ENCODE assay signal across 17 cellular contexts in the genomic region with DNA sequence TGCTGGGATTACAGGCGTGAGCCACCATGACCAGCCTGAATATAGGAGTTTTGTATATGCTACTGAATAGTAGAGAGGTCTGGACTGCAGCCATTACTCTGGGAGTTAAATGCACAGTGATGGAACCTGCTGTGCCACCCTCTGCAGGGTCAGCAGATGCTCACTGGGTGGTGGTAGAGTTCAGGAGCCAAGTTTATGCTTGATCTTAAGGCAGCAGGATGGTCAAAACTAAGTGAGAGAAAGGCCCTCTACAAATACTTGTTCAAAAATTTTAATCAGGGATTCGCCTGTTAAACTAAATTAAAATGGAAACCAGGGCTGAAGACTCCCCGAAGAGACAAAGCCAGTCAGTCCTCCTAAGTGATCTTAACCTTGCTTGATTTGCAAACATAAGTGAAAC. TPM values are rescaled to one million over a fixed set of nuclear protein-coding genes. Genes with fewer than 3 reads are reported as not detected.
DNase-seq lines count a peak whose midpoint lies in the region; ATAC-seq, FAIRE-seq and TF ChIP-seq lines count a peak whose summit lies in the region.
"Had no signal": no experiment of that assay in that cellular context is flagged by ENCODE, and none has a peak within 500 bp of the region (broad histone marks: within the 10 kb centered on the region; RNA-seq: fewer than 3 reads in every experiment).

No MANE protein-coding gene starts in this region.

- no peaks in the 10 kb centered on the region for H3K9me3 ChIP-seq in Loucy (ENCODE audit: insufficient read depth, low read depth, low read length)
- H3K9me3 ChIP-seq in stomach = no peaks in the 10 kb centered on the region
- no peaks in the 10 kb centered on the region for H3K9me3 ChIP-seq in PC-9 (ENCODE audit: insufficient read depth, low read depth)
- H3K9me3 ChIP-seq: adrenal gland, heart right ventricle, tibial nerve had no signal

- no peaks in the 10 kb centered on the region for H3K9me2 ChIP-seq in Loucy (replicated peaks; ENCODE audit: low read depth, low read length)
- no peaks in the 10 kb centered on the region for H3K9me2 ChIP-seq in PC-9 (ENCODE audit: insufficient read depth)

- H2AFZ ChIP-seq in Loucy (ENCODE audit: low read length) = peak overlapping the region; percentile 46; the same call in 1 of the 2 replicates
- no peak overlapping the region for H2AFZ ChIP-seq in PC-9

- no peaks in the 10 kb centered on the region for H3K27me3 ChIP-seq in Loucy (ENCODE audit: insufficient read depth, low read length, poor library complexity, severe bottlenecking)
- H3K27me3 ChIP-seq in stomach = no peaks in the 10 kb centered on the region
- no peaks in the 10 kb centered on the region for H3K27me3 ChIP-seq in PC-9 (ENCODE audit: insufficient read depth, low read depth)
- H3K27me3 ChIP-seq: adrenal gland, heart right ventricle, tibial nerve had no signal

- DNase-seq in activated naive CD4-positive, alpha-beta T cell treated with anti-CD3 and anti-CD28 coated beads, Interleukin-2, amount 10 ng/mL, durations not matched to agents 7 days and 5 days = no peak
- no peak for DNase-seq in activated naive CD4-positive, alpha-beta T cell treated with Interleukin-2 at 50 U/mL for 16 hours
- DNase-seq in activated CD4-positive, alpha-beta memory T cell treated with anti-CD3 and anti-CD28 coated beads, Interleukin-2, amount 10 ng/mL, durations not matched to agents 7 days and 5 days = no peak
- DNase-seq in D721Med (ENCODE audit: insufficient read length, low spot score) (no peak), stomach (no peak), PC-9 (no peak)
- DNase-seq: adrenal gland, DMS79 treated with DMSO at 0.1 percent for 48 hours, heart right ventricle, left colon, NCI-H524 treated with DMSO at 0.1 percent for 48 hours had no signal

- peak overlapping the region; percentile 84 for H3K27ac Mint-ChIP-seq in activated naive CD4-positive, alpha-beta T cell treated with anti-CD3 and anti-CD28 coated beads, Interleukin-2, amount 10 ng/mL, durations not matched to agents 7 days and 5 days
- peak overlapping the region; percentile 77 for H3K27ac Mint-ChIP-seq in activated CD4-positive, alpha-beta memory T cell treated with anti-CD3 and anti-CD28 coated beads, Interleukin-2, amount 10 ng/mL, durations not matched to agents 7 days and 5 days
- H3K27ac Mint-ChIP-seq in stimulated activated memory B cell treated with anti-CD40 and anti-IgM and Interleukin-4, amounts not matched to agents 10 μg/mL and 1 μg/mL and 100 μg/mL, for 72 hours = peak overlapping the region; percentile 87
- H3K27ac Mint-ChIP-seq: progenitor cell of endocrine pancreas had no signal

- peaks cover 6% of the 10 kb centered on the region for H3K4me1 ChIP-seq in Loucy (ENCODE audit: insufficient read depth, low read length, poor library complexity, severe bottlenecking)
- H3K4me1 ChIP-seq in stomach = peaks cover 0 to 28% (median 14%) of the 10 kb centered on the region in 4 donors
- H3K4me1 ChIP-seq in PC-9 (replicated peaks; ENCODE audit: insufficient read depth) = peaks cover 18% of the 10 kb centered on the region

- CTCF ChIA-PET in activated naive CD4-positive, alpha-beta T cell treated with anti-CD3 and anti-CD28 coated beads, Interleukin-2, amount 10 ng/mL, durations not matched to agents 7 days and 5 days (lab: Charles Lee) = interaction anchor here (1.2 to 1.8 kb wide), 4 partner anchors 9 to 21 kb away, joined by 3 to 8 read pairs (median 4); no protein-coding TSS in a partner anchor
- CTCF ChIA-PET in activated CD4-positive, alpha-beta memory T cell treated with anti-CD3 and anti-CD28 coated beads, Interleukin-2, amount 10 ng/mL, durations not matched to agents 7 days and 5 days (lab: Charles Lee) = interaction anchor here (0.7 kb wide), 1 partner anchor 38 kb away, joined by 3 read pairs; no protein-coding TSS in a partner anchor
- CTCF ChIA-PET in PC-9 (lab: Charles Lee) = interaction anchor here (0.7 kb wide), 1 partner anchor 189 kb away, joined by 5 read pairs; no protein-coding TSS in a partner anchor

- H3K9ac ChIP-seq in Loucy (ENCODE audit: low read depth, low read length, poor library complexity, severe bottlenecking) = no peak overlapping the region

- WGBS in stomach, 5 donors = 66 to 89% (median 79%) methylated on average over 3 of the region's 3 CpGs

- no TSS peak for BruUV-seq in PC-9 (replicated peaks; lab: Mats Ljungman, UMichigan)

- H3K79me2 ChIP-seq in Loucy (ENCODE audit: insufficient read depth, low read length) (peaks cover 9% of the 10 kb centered on the region), PC-9 (ENCODE audit: low read depth) (peaks cover 8% of the 10 kb centered on the region)

- H3K4me3 ChIP-seq in Loucy (ENCODE audit: low read length, poor library complexity, severe bottlenecking) = no peak overlapping the region
- H3K4me3 ChIP-seq in stomach = no peak overlapping the region
- no peak overlapping the region for H3K4me3 ChIP-seq in PC-9
- H3K4me3 ChIP-seq: adrenal gland, heart right ventricle, tibial nerve had no signal

- H3K4me3 Mint-ChIP-seq in activated naive CD4-positive, alpha-beta T cell treated with anti-CD3 and anti-CD28 coated beads, Interleukin-2, amount 10 ng/mL, durations not matched to agents 7 days and 5 days = no peak overlapping the region
- H3K4me3 Mint-ChIP-seq in activated CD4-positive, alpha-beta memory T cell treated with anti-CD3 and anti-CD28 coated beads, Interleukin-2, amount 10 ng/mL, durations not matched to agents 7 days and 5 days = no peak overlapping the region
- H3K4me3 Mint-ChIP-seq in stimulated activated memory B cell treated with anti-CD40 and anti-IgM and Interleukin-4, amounts not matched to agents 10 μg/mL and 1 μg/mL and 100 μg/mL, for 72 hours = no peak overlapping the region

- H3K36me3 Mint-ChIP-seq in activated naive CD4-positive, alpha-beta T cell treated with anti-CD3 and anti-CD28 coated beads, Interleukin-2, amount 10 ng/mL, durations not matched to agents 7 days and 5 days = peaks cover 4% of the 10 kb centered on the region
- H3K36me3 Mint-ChIP-seq in activated CD4-positive, alpha-beta memory T cell treated with anti-CD3 and anti-CD28 coated beads, Interleukin-2, amount 10 ng/mL, durations not matched to agents 7 days and 5 days (ENCODE audit: low read depth) = peaks cover 5% of the 10 kb centered on the region
- peaks cover 4% of the 10 kb centered on the region for H3K36me3 Mint-ChIP-seq in stimulated activated memory B cell treated with anti-CD40 and anti-IgM and Interleukin-4, amounts not matched to agents 10 μg/mL and 1 μg/mL and 100 μg/mL, for 72 hours

- POLR2A ChIA-PET in activated CD4-positive, alpha-beta memory T cell treated with anti-CD3 and anti-CD28 coated beads, Interleukin-2, amount 10 ng/mL, durations not matched to agents 7 days and 5 days (lab: Charles Lee) = interaction anchor here (0.8 to 1.3 kb wide), 3 partner anchors 8 to 11 kb away, joined by 3 to 4 read pairs (median 3); no protein-coding TSS in a partner anchor
- POLR2A ChIA-PET in PC-9 (lab: Charles Lee; ENCODE audit: unreplicated experiment) = no interaction called here

- no peaks in the 10 kb centered on the region for H3F3A ChIP-seq in Loucy (ENCODE audit: low read depth)
- peaks cover 13% of the 10 kb centered on the region; the same call in 1 of the 2 replicates for H3F3A ChIP-seq in PC-9 (ENCODE audit: insufficient read depth, low read depth)

- intact Hi-C loops in stomach (cut with DNase I; ENCODE audit: low total_unique reads) = no loop called here
- intact Hi-C loops in PC-9 (cut with micrococcal nuclease; ENCODE audit: unreplicated experiment) = loop anchor here (10.0 kb wide), 1 partner anchor 636 kb away; a partner anchor contains a TSS

- H3K27ac ChIP-seq in stomach (no peak overlapping the region), PC-9 (no peak overlapping the region)
- H3K27ac ChIP-seq: adrenal gland, RWPE1, tibial nerve had no signal

- H3K36me3 ChIP-seq in Loucy (ENCODE audit: insufficient read depth, low read length) = no peaks in the 10 kb centered on the region
- no peaks in the 10 kb centered on the region for H3K36me3 ChIP-seq in stomach
- no peaks in the 10 kb centered on the region for H3K36me3 ChIP-seq in PC-9 (ENCODE audit: low read depth)
- H3K36me3 ChIP-seq: adrenal gland, heart right ventricle, tibial nerve had no signal

- TF ChIP-seq CTCF in Loucy (conservative IDR thresholded peaks at IDR 0.05; ENCODE audit: low read length) (peak; percentile 58), D721Med (IDR thresholded peaks at IDR 0.05; ENCODE audit: insufficient read depth, missing control alignments) (no peak), stomach (IDR thresholded peaks at IDR 0.05) (no peak), PC-9 (conservative IDR thresholded peaks at IDR 0.05) (no peak)

- H3K4me2 ChIP-seq in Loucy (ENCODE audit: low read depth, low read length, poor library complexity, severe bottlenecking) = no peak overlapping the region
- no peak overlapping the region for H3K4me2 ChIP-seq in PC-9

- no peak for ATAC-seq in stimulated activated memory B cell treated with anti-CD40 and anti-IgM and Interleukin-4, amounts not matched to agents 10 μg/mL and 1 μg/mL and 100 μg/mL, for 72 hours
- ATAC-seq: heart right ventricle, left colon had no signal

- no peak for TF ChIP-seq EP300 in stomach (IDR thresholded peaks at IDR 0.05)

- no peaks in the 10 kb centered on the region for H4K20me1 ChIP-seq in Loucy (ENCODE audit: insufficient read depth, low read length, poor library complexity, severe bottlenecking)
- H4K20me1 ChIP-seq in PC-9 (ENCODE audit: insufficient read depth) = no peaks in the 10 kb centered on the region

- no peak for FAIRE-seq in D721Med (lab: Jason Lieb, UNC)
- FAIRE-seq: H54 had no signal

- no peaks in the 10 kb centered on the region for H3K9me3 Mint-ChIP-seq in activated naive CD4-positive, alpha-beta T cell treated with anti-CD3 and anti-CD28 coated beads, Interleukin-2, amount 10 ng/mL, durations not matched to agents 7 days and 5 days
- H3K9me3 Mint-ChIP-seq in activated CD4-positive, alpha-beta memory T cell treated with anti-CD3 and anti-CD28 coated beads, Interleukin-2, amount 10 ng/mL, durations not matched to agents 7 days and 5 days = no peaks in the 10 kb centered on the region
- H3K9me3 Mint-ChIP-seq in stimulated activated memory B cell treated with anti-CD40 and anti-IgM and Interleukin-4, amounts not matched to agents 10 μg/mL and 1 μg/mL and 100 μg/mL, for 72 hours = no peaks in the 10 kb centered on the region

- peaks cover 59% of the 10 kb centered on the region for H3K4me1 Mint-ChIP-seq in activated naive CD4-positive, alpha-beta T cell treated with anti-CD3 and anti-CD28 coated beads, Interleukin-2, amount 10 ng/mL, durations not matched to agents 7 days and 5 days
- H3K4me1 Mint-ChIP-seq in activated CD4-positive, alpha-beta memory T cell treated with anti-CD3 and anti-CD28 coated beads, Interleukin-2, amount 10 ng/mL, durations not matched to agents 7 days and 5 days = peaks cover 54% of the 10 kb centered on the region
- peaks cover 70% of the 10 kb centered on the region for H3K4me1 Mint-ChIP-seq in stimulated activated memory B cell treated with anti-CD40 and anti-IgM and Interleukin-4, amounts not matched to agents 10 μg/mL and 1 μg/mL and 100 μg/mL, for 72 hours

- H3K27me3 Mint-ChIP-seq in activated naive CD4-positive, alpha-beta T cell treated with anti-CD3 and anti-CD28 coated beads, Interleukin-2, amount 10 ng/mL, durations not matched to agents 7 days and 5 days = no peaks in the 10 kb centered on the region
- no peaks in the 10 kb centered on the region for H3K27me3 Mint-ChIP-seq in activated CD4-positive, alpha-beta memory T cell treated with anti-CD3 and anti-CD28 coated beads, Interleukin-2, amount 10 ng/mL, durations not matched to agents 7 days and 5 days
- no peaks in the 10 kb centered on the region for H3K27me3 Mint-ChIP-seq in stimulated activated memory B cell treated with anti-CD40 and anti-IgM and Interleukin-4, amounts not matched to agents 10 μg/mL and 1 μg/mL and 100 μg/mL, for 72 hours
- H3K27me3 Mint-ChIP-seq: progenitor cell of endocrine pancreas had no signal

- TF ChIP-seq POLR2A in stomach (IDR thresholded peaks at IDR 0.05) = no peak

RNA-seq across cellular contexts. Expression of a gene that starts 4.1 kb away (rescaled TPM):
- 10 to 100 TPM; 66.2 to 70.9 TPM for total RNA-seq in activated CD4-positive, alpha-beta memory T cell treated with anti-CD3 and anti-CD28 coated beads, Interleukin-2, amount 10 ng/mL, durations not matched to agents 7 days and 5 days
- 100 to 1,000 TPM in 1 of 5 donors, 10 to 100 TPM in 4; 29.0 to 134 (median 94.5) TPM for total RNA-seq in stomach
- 10 to 100 TPM in 2 of 3 donors, 1 to 10 TPM in 1; 8.2 to 17.9 (median 13.5) TPM for polyA plus RNA-seq in stomach
- total RNA-seq in PC-9 (2021) = 81.9 and 84.4 TPM in 2 replicates

RNA-seq across cellular contexts. Expression of a gene that starts 8.0 kb away (rescaled TPM):
- total RNA-seq in activated CD4-positive, alpha-beta memory T cell treated with anti-CD3 and anti-CD28 coated beads, Interleukin-2, amount 10 ng/mL, durations not matched to agents 7 days and 5 days = 10 to 100 TPM; 32.5 to 33.0 TPM
- total RNA-seq in stomach (10 to 100 TPM in 3 of 5 donors, 1 to 10 TPM in 1, under 1 TPM in 1; 0.87 to 80.8 (median 10.6) TPM), PC-9 (2021) (66.4 and 76.6 TPM in 2 replicates)
- polyA plus RNA-seq in stomach = 10 to 100 TPM; 17.9 to 25.1 (median 20.3) TPM
